ENCODE assay signal across 9 cellular contexts in the genomic region with DNA sequence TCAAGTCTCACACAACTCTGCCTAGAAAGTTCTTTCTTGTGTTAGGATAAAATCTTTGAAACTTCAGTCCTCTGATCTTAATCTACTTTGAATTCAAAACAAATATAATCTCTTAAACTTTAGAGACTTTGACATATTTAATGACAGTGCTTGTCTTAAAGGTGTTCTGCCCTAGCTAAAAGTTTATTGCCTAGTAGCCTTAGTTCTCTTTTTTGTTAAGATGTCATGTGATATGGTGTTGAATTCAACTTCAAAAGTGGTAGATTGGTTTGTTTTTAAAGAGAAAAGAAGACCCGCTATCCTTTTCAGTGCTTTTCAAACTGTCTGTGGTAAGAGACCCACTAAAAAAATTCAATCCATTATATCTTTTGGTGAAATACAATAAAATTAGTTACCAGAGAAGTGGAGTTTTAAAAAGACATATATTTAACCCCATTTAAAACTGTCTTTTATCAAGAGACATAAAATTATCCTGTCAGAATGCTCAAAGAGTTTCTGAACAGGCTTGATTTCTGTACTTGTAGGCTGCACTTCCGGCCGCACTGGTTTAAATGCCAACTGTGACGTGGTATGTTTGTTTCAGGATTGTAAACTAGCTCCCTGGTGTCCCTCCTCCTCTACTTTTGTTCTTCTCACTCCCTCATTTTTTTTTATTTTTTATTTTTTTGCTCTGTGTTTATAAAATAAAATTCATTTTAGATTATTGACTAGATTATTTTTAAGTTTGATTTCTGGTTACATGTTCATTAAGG.
DNase-seq lines count a peak whose midpoint lies in the region; ATAC-seq and TF ChIP-seq lines count a peak whose summit lies in the region.
"Had no signal": no experiment of that assay in that cellular context is flagged by ENCODE, and none has a peak within 500 bp of the region (broad histone marks: within the 10 kb centered on the region; RNA-seq: fewer than 3 reads in every experiment).

No MANE protein-coding gene starts in this region.

- peaks cover 36% of the 10 kb centered on the region for H3K4me1 Mint-ChIP-seq in nephron progenitor cell

- DNase-seq in AG20443 (ENCODE audit: low spot score) (peak; percentile 37), NCI-H2227 treated with DMSO at 0.1 percent for 48 hours (lab: John Stamatoyannopoulos, UW) (peak; percentile 10), esophagus squamous epithelium (lab: John Stamatoyannopoulos, UW) (no peak), nephron progenitor cell (no peak), activated gamma-delta T cell (lab: John Stamatoyannopoulos, UW) (no peak), CD1c-positive myeloid dendritic cell (ENCODE audit: extremely low spot score) (no peak), ecto neural progenitor cell (ENCODE audit: low spot score) (no peak)

- H3K9me3 Mint-ChIP-seq in nephron progenitor cell: peaks cover 7% of the 10 kb centered on the region

- H3K27me3 ChIP-seq in esophagus squamous epithelium: no peaks in the 10 kb centered on the region

- H3K27ac ChIP-seq in esophagus squamous epithelium: peak overlapping the region; percentile 7 to 73 (median 52)
- H3K27ac ChIP-seq: HL-60 had no signal

- H3K36me3 Mint-ChIP-seq in nephron progenitor cell (ENCODE audit: low read depth): peaks cover 28% of the 10 kb centered on the region

- H3K9me3 ChIP-seq in esophagus squamous epithelium: no peaks in the 10 kb centered on the region

- H3K36me3 ChIP-seq in esophagus squamous epithelium: no peaks in the 10 kb centered on the region

- H3K27ac Mint-ChIP-seq in nephron progenitor cell: peak overlapping the region; percentile 85

- no peak overlapping the region for H3K4me3 Mint-ChIP-seq in nephron progenitor cell

- no peaks in the 10 kb centered on the region for H3K27me3 Mint-ChIP-seq in nephron progenitor cell (ENCODE audit: low read depth, poor library complexity)

- ATAC-seq in HG03378 (IDR thresholded peaks at IDR 0.05; ENCODE audit: unreplicated experiment): no peak

- H3K4me3 ChIP-seq in esophagus squamous epithelium: no peak overlapping the region

- TF ChIP-seq POLR2A in esophagus squamous epithelium (IDR thresholded peaks at IDR 0.05): no peak

- WGBS in esophagus squamous epithelium, 2 donors: 26 to 42% methylated on average over 4 of the region's 4 CpGs

- TF ChIP-seq CTCF in esophagus squamous epithelium (IDR thresholded peaks at IDR 0.05) (no peak), nephron progenitor cell (IDR thresholded peaks at IDR 0.05) (no peak)

- intact Hi-C loops in esophagus squamous epithelium (cut with DNase I): no loop called here

- peaks cover 6 to 55% (median 12%) of the 10 kb centered on the region in 3 donors for H3K4me1 ChIP-seq in esophagus squamous epithelium

Comparison
In these comparisons a context has a peak if more than half of its experiments do, and no peak if none do; other contexts are left out.
1. DNase-seq: peak in AG20443 (single experiment) and NCI-H2227 treated with DMSO at 0.1 percent for 48 hours (single experiment); none in esophagus squamous epithelium (single experiment), nephron progenitor cell (single experiment), activated gamma-delta T cell (single experiment), CD1c-positive myeloid dendritic cell (single experiment) and ecto neural progenitor cell (single experiment).